In genomic region chr4:69713593-69713992, GRCh38 we compare ENCODE assay signal across 1 cellular context.
TF ChIP-seq lines count a peak whose summit lies in the region.

No MANE protein-coding gene starts in this region.

TF ChIP-seq in HepG2, 621 proteins besides CTCF, POLR2A, EP300 and RAD21 (continued from another document and continues in another):
- TF ChIP-seq BCL3 (CRISPR knock-in tag; IDR thresholded peaks at IDR 0.05), result no peak
- no peak for TF ChIP-seq ZNF441 (CRISPR knock-in tag; IDR thresholded peaks at IDR 0.05; ENCODE audit: borderline replicate concordance)
- TF ChIP-seq ZNF609 (CRISPR knock-in tag; IDR thresholded peaks at IDR 0.05; ENCODE audit: borderline replicate concordance), result no peak
- no peak for TF ChIP-seq MXI1 (IDR thresholded peaks at IDR 0.05; ENCODE audit: borderline replicate concordance, low read depth, low read length)
- TF ChIP-seq ZNF598 (CRISPR knock-in tag; IDR thresholded peaks at IDR 0.05; ENCODE audit: borderline replicate concordance), result no peak
- TF ChIP-seq ZNF143 (CRISPR knock-in tag; IDR thresholded peaks at IDR 0.05), result no peak
- TF ChIP-seq GATA4 (IDR thresholded peaks at IDR 0.05; ENCODE audit: borderline replicate concordance, low read depth), result no peak
- no peak for TF ChIP-seq JUNB (CRISPR knock-in tag; IDR thresholded peaks at IDR 0.05; ENCODE audit: borderline replicate concordance)
- peak; percentile 64; the same call in 1 of the 2 replicates for TF ChIP-seq FOXJ3 (CRISPR knock-in tag; IDR thresholded peaks at IDR 0.05; ENCODE audit: borderline replicate concordance)
- TF ChIP-seq TBX3 (IDR thresholded peaks at IDR 0.05; ENCODE audit: borderline replicate concordance), result no peak
- peak; percentile 74; the same call in 1 of the 2 replicates for TF ChIP-seq SOX5 (CRISPR knock-in tag; IDR thresholded peaks at IDR 0.05; ENCODE audit: borderline replicate concordance)
- TF ChIP-seq ZNF34 (CRISPR knock-in tag; IDR thresholded peaks at IDR 0.05; ENCODE audit: borderline replicate concordance), result no peak
- TF ChIP-seq NFYC (CRISPR knock-in tag; IDR thresholded peaks at IDR 0.05), result no peak
- no peak for TF ChIP-seq PREB (CRISPR knock-in tag; IDR thresholded peaks at IDR 0.05)
- TF ChIP-seq ZBTB44 (CRISPR knock-in tag; IDR thresholded peaks at IDR 0.05), result no peak
- no peak for TF ChIP-seq MYNN (CRISPR knock-in tag; IDR thresholded peaks at IDR 0.05; ENCODE audit: low read depth)
- TF ChIP-seq ATF2 (CRISPR knock-in tag; IDR thresholded peaks at IDR 0.05), result peak; percentile 76; the same call in 1 of the 2 replicates
- TF ChIP-seq ZSCAN30 (CRISPR knock-in tag; IDR thresholded peaks at IDR 0.05), result no peak
- no peak for TF ChIP-seq TRIM22 (IDR thresholded peaks at IDR 0.05)
- TF ChIP-seq RBM39 (IDR thresholded peaks at IDR 0.05; ENCODE audit: low read depth, low read length, poor library complexity, severe bottlenecking), result no peak
- TF ChIP-seq CREBL2 (CRISPR knock-in tag; IDR thresholded peaks at IDR 0.05; ENCODE audit: borderline replicate concordance), result no peak
- no peak for TF ChIP-seq ZNF704 (CRISPR knock-in tag; IDR thresholded peaks at IDR 0.05; ENCODE audit: borderline replicate concordance)
- TF ChIP-seq ZNF629 (CRISPR knock-in tag; conservative IDR thresholded peaks at IDR 0.05), result no peak
- no peak for TF ChIP-seq ZNF235 (CRISPR knock-in tag; IDR thresholded peaks at IDR 0.05; ENCODE audit: borderline replicate concordance)
- peak; percentile 81; the same call in 1 of the 2 replicates for TF ChIP-seq ZNF614 (CRISPR knock-in tag; IDR thresholded peaks at IDR 0.05; ENCODE audit: borderline replicate concordance)
- TF ChIP-seq KAT7 (CRISPR knock-in tag; IDR thresholded peaks at IDR 0.05; ENCODE audit: borderline replicate concordance), result no peak
- no peak for TF ChIP-seq TFDP1 (CRISPR knock-in tag; IDR thresholded peaks at IDR 0.05; ENCODE audit: borderline replicate concordance)
- TF ChIP-seq ATRX (CRISPR knock-in tag; IDR thresholded peaks at IDR 0.05; ENCODE audit: borderline replicate concordance), result no peak
- no peak for TF ChIP-seq ZNF607 (CRISPR knock-in tag; IDR thresholded peaks at IDR 0.05; ENCODE audit: borderline replicate concordance)
- TF ChIP-seq ZNF691 (CRISPR knock-in tag; IDR thresholded peaks at IDR 0.05; ENCODE audit: borderline replicate concordance, low read depth), result no peak
- TF ChIP-seq PATZ1 (CRISPR knock-in tag; IDR thresholded peaks at IDR 0.05), result no peak
- peak; percentile 83 for TF ChIP-seq FOXA3 (CRISPR knock-in tag; IDR thresholded peaks at IDR 0.05)
- no peak for TF ChIP-seq PRDM15 (CRISPR knock-in tag; IDR thresholded peaks at IDR 0.05)
- no peak for TF ChIP-seq RBAK (CRISPR knock-in tag; IDR thresholded peaks at IDR 0.05)
- TF ChIP-seq ZSCAN25 (CRISPR knock-in tag; IDR thresholded peaks at IDR 0.05), result no peak
- no peak for TF ChIP-seq ARID2 (CRISPR knock-in tag; IDR thresholded peaks at IDR 0.05; ENCODE audit: borderline replicate concordance)
